8 cellular contexts compared by ENCODE assay signal in genomic region chr2:26469092-26469710, GRCh38. TPM values are rescaled to one million over a fixed set of nuclear protein-coding genes. Genes with fewer than 3 reads are reported as not detected.
A peak's percentile ranks its signal among the peaks of the same experiment; 100 is the strongest.
DNase-seq lines count a peak whose midpoint lies in the region; ATAC-seq and TF ChIP-seq lines count a peak whose summit lies in the region.
"Had no signal": no experiment of that assay in that cellular context is flagged by ENCODE, and none has a peak within 500 bp of the region (broad histone marks: within the 10 kb centered on the region; RNA-seq: fewer than 3 reads in every experiment).

No MANE protein-coding gene starts in this region.

- no peak overlapping the region for H2BK120ac ChIP-seq in mesenchymal stem cell (ENCODE audit: low read depth, low read length)

- no peak overlapping the region for H3K27ac Mint-ChIP-seq in T-cell
- H3K27ac Mint-ChIP-seq: dendritic cell treated with granulocyte-macrophage colony-stimulating factor and Interleukin-4, amounts not matched to agents 40 ng/mL and 50 ng/mL, for 4 days had no signal

- no peak overlapping the region for H3K23ac ChIP-seq in mesenchymal stem cell (ENCODE audit: low read length in 2 of 2)

- H3K27ac ChIP-seq in mesenchymal stem cell (ENCODE audit: low read length, poor library complexity, severe bottlenecking) (no peak overlapping the region), upper lobe of left lung (no peak overlapping the region)

- ATAC-seq in T-cell (replicated peaks in 1 of 4) (no peak), upper lobe of left lung (ENCODE audit: low FRiP score in 2 of 2) (no peak), GM21390 (IDR thresholded peaks at IDR 0.05; ENCODE audit: unreplicated experiment) (no peak)

- H4K91ac ChIP-seq in mesenchymal stem cell (ENCODE audit: low read length): no peak overlapping the region

- no peaks in the 10 kb centered on the region for H3K36me3 ChIP-seq in MG63
- H3K36me3 ChIP-seq in mesenchymal stem cell (ENCODE audit: control insufficient read depth in 1 of 2, insufficient read depth in 2 of 2, low read depth in 1 of 2, low read length in 2 of 2): no peaks in the 10 kb centered on the region
- no peaks in the 10 kb centered on the region for H3K36me3 ChIP-seq in upper lobe of left lung

- H4K8ac ChIP-seq in mesenchymal stem cell (ENCODE audit: low read length): no peak overlapping the region

- H3K4me1 ChIP-seq in mesenchymal stem cell (ENCODE audit: control insufficient read depth, insufficient read depth, low read depth, low read length) (no peaks in the 10 kb centered on the region), upper lobe of left lung (no peaks in the 10 kb centered on the region)

- no peak overlapping the region for H3K4me2 ChIP-seq in mesenchymal stem cell (ENCODE audit: low read length, poor library complexity, severe bottlenecking)

- H3K9me3 Mint-ChIP-seq in T-cell: peaks cover 0 to 17% (median 7%) of the 10 kb centered on the region in 3 donors
- H3K9me3 Mint-ChIP-seq: dendritic cell treated with granulocyte-macrophage colony-stimulating factor and Interleukin-4, amounts not matched to agents 40 ng/mL and 50 ng/mL, for 4 days had no signal

- H3K4ac ChIP-seq in mesenchymal stem cell (ENCODE audit: low read depth in 1 of 2, low read length in 2 of 2): no peak overlapping the region

- H2BK12ac ChIP-seq in mesenchymal stem cell (ENCODE audit: low read length in 2 of 2): no peak overlapping the region

- H2BK5ac ChIP-seq in mesenchymal stem cell (ENCODE audit: low read depth, low read length, poor library complexity, severe bottlenecking): no peak overlapping the region

- peaks cover 6% of the 10 kb centered on the region for H3K36me3 Mint-ChIP-seq in T-cell

- TF ChIP-seq CTCF in cardiac fibroblast (IDR thresholded peaks at IDR 0.05; ENCODE audit: low read depth, low read length): peak; percentile 80
- TF ChIP-seq CTCF in upper lobe of left lung (IDR thresholded peaks at IDR 0.05): peak; percentile 30 to 48 (median 42)

- no peak overlapping the region for H2BK15ac ChIP-seq in mesenchymal stem cell (ENCODE audit: low read depth, poor library complexity, severe bottlenecking)

- CTCF ChIA-PET in T-cell (lab: Charles Lee): interaction anchor here in 1 of 2 donors (0.7 kb wide), 1 partner anchor 8 kb away, joined by 3 read pairs; no protein-coding TSS in a partner anchor

- H3K4me3 ChIP-seq in MG63 (no peak overlapping the region), cardiac fibroblast (replicated peaks in 1 of 2; ENCODE audit: low read depth in 2 of 2, low read length in 2 of 2) (no peak overlapping the region), mesenchymal stem cell (ENCODE audit: insufficient read depth in 1 of 2, low read depth in 1 of 2, low read length in 2 of 2) (no peak overlapping the region), upper lobe of left lung (no peak overlapping the region)

- no peak for TF ChIP-seq POLR2A in upper lobe of left lung (IDR thresholded peaks at IDR 0.05)

- DNase-seq in GM04504 (ENCODE audit: low read depth) (peak; percentile 8), MG63 (peak; percentile 35), T-cell (peak in 25 of 34 experiments; percentile 4 to 41 (median 23)), cardiac fibroblast (ENCODE audit: low read depth in 2 of 2) (peak; percentile 58 to 84), mesenchymal stem cell (peak; percentile 28), upper lobe of left lung (peak in 1 of 2 donors; percentile 56)

- peaks cover 7% of the 10 kb centered on the region for H3K9me3 ChIP-seq in MG63
- peaks cover 10% of the 10 kb centered on the region for H3K9me3 ChIP-seq in mesenchymal stem cell (ENCODE audit: control insufficient read depth, low read length)
- peaks cover 0 to 5% (median 3%) of the 10 kb centered on the region in 4 donors for H3K9me3 ChIP-seq in upper lobe of left lung

- H3K27me3 ChIP-seq in MG63 (no peaks in the 10 kb centered on the region), mesenchymal stem cell (ENCODE audit: control insufficient read depth in 1 of 2, insufficient read depth in 1 of 2, low read length in 2 of 2) (no peaks in the 10 kb centered on the region), upper lobe of left lung (no peaks in the 10 kb centered on the region)

- no peak overlapping the region for H3K18ac ChIP-seq in mesenchymal stem cell (ENCODE audit: low read depth in 1 of 2, low read length in 2 of 2)

- H3K79me1 ChIP-seq in mesenchymal stem cell (replicated peaks; ENCODE audit: low read length, poor library complexity, severe bottlenecking): no peaks in the 10 kb centered on the region

- no peak overlapping the region for H3K9ac ChIP-seq in mesenchymal stem cell (ENCODE audit: low read length)

- no peaks in the 10 kb centered on the region for H3K4me1 Mint-ChIP-seq in T-cell

- H2AK5ac ChIP-seq in mesenchymal stem cell (ENCODE audit: low read length, severe bottlenecking): no peak overlapping the region

- no peak for TF ChIP-seq EP300 in upper lobe of left lung (IDR thresholded peaks at IDR 0.05)

- no peak overlapping the region for H3K14ac ChIP-seq in mesenchymal stem cell (ENCODE audit: low read length in 2 of 2)

- H3K4me3 Mint-ChIP-seq in T-cell: no peak overlapping the region
- H3K4me3 Mint-ChIP-seq: dendritic cell treated with granulocyte-macrophage colony-stimulating factor and Interleukin-4, amounts not matched to agents 40 ng/mL and 50 ng/mL, for 4 days had no signal

- POLR2A ChIA-PET in T-cell (lab: Charles Lee): no interaction called here

- H2AFZ ChIP-seq in mesenchymal stem cell (ENCODE audit: low read depth, low read length): no peak overlapping the region

- WGBS in mesenchymal stem cell: 2% methylated on average over 4 of the region's 5 CpGs
- WGBS in upper lobe of left lung, 2 donors: 11 to 17% methylated on average over 5 of the region's 5 CpGs

- H3K27me3 Mint-ChIP-seq in T-cell: no peaks in the 10 kb centered on the region
- H3K27me3 Mint-ChIP-seq: dendritic cell treated with granulocyte-macrophage colony-stimulating factor and Interleukin-4, amounts not matched to agents 40 ng/mL and 50 ng/mL, for 4 days had no signal

RNA-seq across cellular contexts. Expression of gene OTOF, which starts 8.7 kb away (rescaled TPM):
- total RNA-seq in MG63 (2014; rRNA removed; shearing (Covaris generic); ENCODE audit: low replicate concordance): not detected in 2 replicates
- total RNA-seq in T-cell (1 to 10 TPM in 1 of 5 donors, under 1 TPM in 4; 0.20 to 2.8 (median 0.45) TPM), upper lobe of left lung (under 1 TPM in 3 of 6 donors, not detected in 3; 0.10 to 0.15 (median 0.11) TPM)
- polyA plus RNA-seq in mesenchymal stem cell (2013, experiment 1 of 2): not detected
- polyA plus RNA-seq in mesenchymal stem cell (2013, experiment 2 of 2): not detected
